16 cellular contexts compared by ENCODE assay signal in genomic region chr20:17295991-17296390, GRCh38.
DNase-seq lines count a peak whose midpoint lies in the region; ATAC-seq and TF ChIP-seq lines count a peak whose summit lies in the region.
"Had no signal": no experiment of that assay in that cellular context is flagged by ENCODE, and none has a peak within 500 bp of the region (broad histone marks: within the 10 kb centered on the region; RNA-seq: fewer than 3 reads in every experiment).

No MANE protein-coding gene starts in this region.

- no peaks in the 10 kb centered on the region for H3K4me1 Mint-ChIP-seq in stimulated activated memory B cell treated with anti-CD40 and anti-IgM and Interleukin-4, amounts not matched to agents 10 μg/mL and 1 μg/mL and 100 μg/mL, for 72 hours
- H3K4me1 Mint-ChIP-seq in HFFc6 (ENCODE audit: low read depth), result no peaks in the 10 kb centered on the region
- H3K4me1 Mint-ChIP-seq: B cell had no signal

- no peak overlapping the region for H3K27ac Mint-ChIP-seq in stimulated activated memory B cell treated with anti-CD40 and anti-IgM and Interleukin-4, amounts not matched to agents 10 μg/mL and 1 μg/mL and 100 μg/mL, for 72 hours
- H3K27ac Mint-ChIP-seq in HFFc6, result no peak overlapping the region
- H3K27ac Mint-ChIP-seq: B cell; CD4-positive, alpha-beta T cell; CD8-positive, alpha-beta T cell had no signal

- TF ChIP-seq CTCF in HFFc6 (IDR thresholded peaks at IDR 0.05), result no peak

- peak; percentile 31 for ATAC-seq in stimulated activated memory B cell treated with anti-CD40 and anti-IgM and Interleukin-4, amounts not matched to agents 10 μg/mL and 1 μg/mL and 100 μg/mL, for 72 hours
- ATAC-seq: A549; CD8-positive, alpha-beta T cell; GM12878 had no signal

- peaks cover 3% of the 10 kb centered on the region for H3K9me3 Mint-ChIP-seq in stimulated activated memory B cell treated with anti-CD40 and anti-IgM and Interleukin-4, amounts not matched to agents 10 μg/mL and 1 μg/mL and 100 μg/mL, for 72 hours
- peaks cover 8% of the 10 kb centered on the region; the same call in 1 of the 2 replicates for H3K9me3 Mint-ChIP-seq in HFFc6
- H3K9me3 Mint-ChIP-seq: CD4-positive, alpha-beta T cell; CD8-positive, alpha-beta T cell had no signal

- peak; percentile 63 for DNase-seq in G401 (ENCODE audit: low spot score)
- DNase-seq in NCI-H69 (lab: John Stamatoyannopoulos, UW), result peak; percentile 48
- DNase-seq in cerebellum (ENCODE audit: low spot score), result peak; percentile 35
- DNase-seq in HFFc6, result no peak
- DNase-seq in activated CD8-positive, alpha-beta memory T cell treated with anti-CD3 and anti-CD28 coated beads, Interleukin-2, amount 50 U/mL, for 48 hours, result no peak
- no peak for DNase-seq in activated CD8-positive, alpha-beta memory T cell treated with anti-CD3 and anti-CD28 coated beads, Interleukin-2, amount 50 U/mL, for 4 hours
- DNase-seq: AML-193; Caco-2; Calu3; CD4-positive, alpha-beta T cell; CD8-positive, alpha-beta T cell; GDM1 had no signal

- no peaks in the 10 kb centered on the region for H3K36me3 Mint-ChIP-seq in stimulated activated memory B cell treated with anti-CD40 and anti-IgM and Interleukin-4, amounts not matched to agents 10 μg/mL and 1 μg/mL and 100 μg/mL, for 72 hours
- no peaks in the 10 kb centered on the region for H3K36me3 Mint-ChIP-seq in HFFc6 (ENCODE audit: low read depth)
- H3K36me3 Mint-ChIP-seq: CD8-positive, alpha-beta T cell had no signal

- no peaks in the 10 kb centered on the region for H3K27me3 Mint-ChIP-seq in stimulated activated memory B cell treated with anti-CD40 and anti-IgM and Interleukin-4, amounts not matched to agents 10 μg/mL and 1 μg/mL and 100 μg/mL, for 72 hours
- H3K27me3 Mint-ChIP-seq in HFFc6 (ENCODE audit: insufficient read depth), result no peaks in the 10 kb centered on the region
- H3K27me3 Mint-ChIP-seq: B cell had no signal

- in situ Hi-C loops in G401 (cut with HindIII; ENCODE audit: low sequenced_read_pairs), result no loop called here

- no peak overlapping the region for H3K4me3 Mint-ChIP-seq in stimulated activated memory B cell treated with anti-CD40 and anti-IgM and Interleukin-4, amounts not matched to agents 10 μg/mL and 1 μg/mL and 100 μg/mL, for 72 hours
- no peak overlapping the region for H3K4me3 Mint-ChIP-seq in HFFc6
- H3K4me3 Mint-ChIP-seq: B cell; CD4-positive, alpha-beta T cell; CD8-positive, alpha-beta T cell had no signal

Comparison
In these comparisons a context has a peak if more than half of its experiments do, and no peak if none do; other contexts are left out.
1. DNase-seq: peak in G401 (single experiment), NCI-H69 (single experiment) and cerebellum (single experiment); none in HFFc6 (single experiment), activated CD8-positive, alpha-beta memory T cell treated with anti-CD3 and anti-CD28 coated beads, Interleukin-2, amount 50 U/mL, for 48 hours (single experiment) and activated CD8-positive, alpha-beta memory T cell treated with anti-CD3 and anti-CD28 coated beads, Interleukin-2, amount 50 U/mL, for 4 hours (single experiment).